ENCODE assay signal across 8 cellular contexts in genomic region chr19:56314584-56315075, GRCh38. TPM values are rescaled to one million over a fixed set of nuclear protein-coding genes. Genes with fewer than 3 reads are reported as not detected.
DNase-seq lines count a peak whose midpoint lies in the region; ATAC-seq, FAIRE-seq and TF ChIP-seq lines count a peak whose summit lies in the region.

TSS of gene ZSCAN5A (minus strand) at chr19:56314839. CDS start at chr19:56225046, 89,793 bp downstream.

- H2AFZ ChIP-seq in MM.1S (ENCODE audit: low read length) = peak within 1 kb of the TSS; percentile 84

- TF ChIP-seq CTCF in MM.1S (IDR thresholded peaks at IDR 0.05; ENCODE audit: low read length) (no peak), fibroblast of the aortic adventitia (IDR thresholded peaks at IDR 0.05; ENCODE audit: insufficient read depth, low read length) (no peak), nephron (IDR thresholded peaks at IDR 0.05; ENCODE audit: unreplicated experiment in 3 of 3) (no peak)

- H3K4me3 ChIP-seq in MM.1S (ENCODE audit: low read length) (peak within 1 kb of the TSS; percentile 90), fibroblast of the aortic adventitia (ENCODE audit: low read depth, low read length) (peak within 1 kb of the TSS; percentile 95)

- no peaks in the 10 kb centered on the region for H3K9me2 ChIP-seq in MM.1S (replicated peaks; ENCODE audit: insufficient read depth, low read length)

- no peaks in the 10 kb centered on the region for H3K27me3 ChIP-seq in MM.1S (replicated peaks; ENCODE audit: insufficient read depth, low read length)

- peak; percentile 87 for ATAC-seq in stimulated activated naive CD8-positive, alpha-beta T cell treated with anti-CD3 and anti-CD28 coated beads, Interleukin-15, Interleukin-2, amounts not matched to agents 100 U/mL and 50 U/mL, for 24 hours

- H3K36me3 ChIP-seq in MM.1S (replicated peaks; ENCODE audit: insufficient read depth, low read length) = no peaks in the 10 kb centered on the region

- H3K9me3 ChIP-seq in MM.1S (replicated peaks; ENCODE audit: insufficient read depth, low read length) = no peaks in the 10 kb centered on the region

- 0 out of 2 replicates have a peak, but pooled peaks cover 5% of the 10 kb centered on the region for H3F3A ChIP-seq in MM.1S (ENCODE audit: insufficient read depth, low read length)

- H3K9ac ChIP-seq in MM.1S (ENCODE audit: low read length) = peak within 1 kb of the TSS; percentile 93

- peaks cover 12% of the 10 kb centered on the region for H3K4me1 ChIP-seq in MM.1S (ENCODE audit: low read length)

- H3K4me1 Mint-ChIP-seq in nephron = peaks cover 18% of the 10 kb centered on the region

- H3K9me3 Mint-ChIP-seq in nephron = no peaks in the 10 kb centered on the region

- H4K20me1 ChIP-seq in MM.1S (ENCODE audit: insufficient read depth, low read length) = no peaks in the 10 kb centered on the region

- H3K4me3 Mint-ChIP-seq in nephron = peak within 1 kb of the TSS; percentile 88 to 98 (median 95)

- H3K27ac ChIP-seq in MM.1S (ENCODE audit: low read length) = peak within 1 kb of the TSS; percentile 90

- H3K4me2 ChIP-seq in MM.1S (ENCODE audit: low read depth, low read length) = peak within 1 kb of the TSS; percentile 85

- H3K79me2 ChIP-seq in MM.1S (ENCODE audit: low read length) = peaks cover 7% of the 10 kb centered on the region; the same call in 1 of the 2 replicates

- FAIRE-seq in G401.6 (lab: Jason Lieb, UNC) = peak; percentile 37

- H3K27me3 Mint-ChIP-seq in nephron (ENCODE audit: low read depth) = no peaks in the 10 kb centered on the region

- DNase-seq in HCEC 1CT = peak; percentile 89
- DNase-seq in MM.1S = peak; percentile 94
- peak; percentile 96 for DNase-seq in SHP77 treated with DMSO at 0.1 percent for 48 hours (lab: John Stamatoyannopoulos, UW)
- DNase-seq in activated effector memory CD4-positive, alpha-beta T cell treated with anti-CD3 and anti-CD28 coated beads, Interleukin-2, amount 50 U/mL, for 16 hours = peak; percentile 99
- peak; percentile 95 for DNase-seq in fibroblast of the aortic adventitia (ENCODE audit: low read depth)
- DNase-seq in stimulated activated naive CD8-positive, alpha-beta T cell treated with anti-CD3 and anti-CD28 coated beads, Interleukin-15, Interleukin-2, amounts not matched to agents 100 U/mL and 50 U/mL, for 24 hours = peak; percentile 98

- H3K27ac Mint-ChIP-seq in nephron = peak within 1 kb of the TSS; percentile 99 to 100 (median 99)

- peaks cover 35% of the 10 kb centered on the region for H3K36me3 Mint-ChIP-seq in nephron (ENCODE audit: low read depth)

RNA-seq across cellular contexts. Expression of gene ZSCAN5A, which starts in this region (rescaled TPM):
- 6.1 and 9.6 TPM in 2 replicates for total RNA-seq in fibroblast of the aortic adventitia (ENCODE audit: low replicate concordance)

Comparison
In these comparisons a context has a peak if more than half of its experiments do, and no peak if none do; other contexts are left out.
1. Peak in every context shown above with its lines: DNase-seq, ATAC-seq, H3K4me3 ChIP-seq and H3K27ac ChIP-seq.